21 cellular contexts compared by ENCODE assay signal in genomic region chr1:213192026-213192425, GRCh38.
DNase-seq lines count a peak whose midpoint lies in the region; ATAC-seq, FAIRE-seq and TF ChIP-seq lines count a peak whose summit lies in the region.
"Had no signal": no experiment of that assay in that cellular context is flagged by ENCODE, and none has a peak within 500 bp of the region (broad histone marks: within the 10 kb centered on the region; RNA-seq: fewer than 3 reads in every experiment).

No MANE protein-coding gene starts in this region.

- POLR2A ChIA-PET in SK-N-SH (lab: Yijun Ruan, JAX) (no interaction called here), HepG2 (lab: Yijun Ruan, JAX) (no interaction called here)

- DNase-seq in HCEC 1CT, result peak; percentile 34
- DNase-seq in SK-N-SH, result no peak
- peak; percentile 7 for DNase-seq in amniotic epithelial cell (ENCODE audit: low read depth)
- no peak for DNase-seq in HepG2 (ENCODE audit: low spot score)
- DNase-seq in BE2C, result no peak
- no peak for DNase-seq in stimulated activated CD4-positive, alpha-beta T cell treated with anti-CD3 and anti-CD28 coated beads, Interleukin-4, amount 100 ng/mL, for 4 hours
- DNase-seq: Caco-2; CD4-positive, CD25-positive, alpha-beta regulatory T cell; CD8-positive, alpha-beta T cell; DMS 273 treated with DMSO at 0.1 percent for 48 hours; DMS79; EL; GF-D8; GM23248; H7 had no signal

- H3K4me1 ChIP-seq in SK-N-SH (ENCODE audit: control insufficient read depth in 1 of 2, insufficient read depth in 2 of 2, low read depth in 1 of 2, low read length in 1 of 2), result no peaks in the 10 kb centered on the region
- H3K4me1 ChIP-seq in HepG2 (ENCODE audit: insufficient read depth, low read length), result peaks cover 10% of the 10 kb centered on the region
- H3K4me1 ChIP-seq in BE2C, result no peaks in the 10 kb centered on the region
- H3K4me1 ChIP-seq: BLaER1, Caco-2 had no signal

- H3K27ac ChIP-seq in SK-N-SH (ENCODE audit: low read depth in 2 of 2, low read length in 1 of 2) (no peak overlapping the region), HepG2 (ENCODE audit: extremely low read length, insufficient read depth, low read length) (no peak overlapping the region)
- H3K27ac ChIP-seq: BLaER1, C4-2B, GM23248 had no signal

- H3K36me3 ChIP-seq in SK-N-SH (replicated peaks in 1 of 2; ENCODE audit: control insufficient read depth in 1 of 2, insufficient read depth in 2 of 2, low read length in 1 of 2) (peaks cover 0 to 12% of the 10 kb centered on the region in 2 experiments), HepG2 (replicated peaks in 1 of 2; ENCODE audit: control insufficient read depth in 1 of 2, insufficient read depth in 2 of 2, low read length in 2 of 2) (no peaks in the 10 kb centered on the region), BE2C (no peaks in the 10 kb centered on the region)
- H3K36me3 ChIP-seq: BLaER1 had no signal

- BruUV-seq in HepG2 (replicated peaks; lab: Mats Ljungman, UMichigan), result no TSS peak

- H3F3A ChIP-seq in SK-N-SH (replicated peaks; ENCODE audit: insufficient read depth), result no peaks in the 10 kb centered on the region

- ATAC-seq in HG03432 (IDR thresholded peaks at IDR 0.05; ENCODE audit: unreplicated experiment), result no peak
- no peak for ATAC-seq in HepG2
- ATAC-seq: CD8-positive, alpha-beta T cell; HCT116 had no signal

- no peaks in the 10 kb centered on the region for H4K20me1 ChIP-seq in SK-N-SH (ENCODE audit: insufficient read depth)
- no peaks in the 10 kb centered on the region for H4K20me1 ChIP-seq in HepG2 (ENCODE audit: insufficient read depth, low read length)
- H4K20me1 ChIP-seq: BLaER1 had no signal

- H2AFZ ChIP-seq in SK-N-SH (ENCODE audit: low read depth) (no peak overlapping the region), HepG2 (ENCODE audit: low read length) (no peak overlapping the region)
- H2AFZ ChIP-seq: GM23248 had no signal

- no peak for FAIRE-seq in HepG2 (lab: Jason Lieb, UNC)
- FAIRE-seq: GM12891, H1 had no signal

- H3K4me2 ChIP-seq in SK-N-SH (no peak overlapping the region), HepG2 (ENCODE audit: low read depth, low read length) (no peak overlapping the region)
- H3K4me2 ChIP-seq: BLaER1 had no signal

- H3K27me3 ChIP-seq in SK-N-SH (ENCODE audit: insufficient read depth), result no peaks in the 10 kb centered on the region
- no peaks in the 10 kb centered on the region for H3K27me3 ChIP-seq in HepG2 (ENCODE audit: control insufficient read depth in 1 of 2, insufficient read depth in 2 of 2, low read length in 2 of 2)
- H3K27me3 ChIP-seq in BE2C, result no peaks in the 10 kb centered on the region
- H3K27me3 ChIP-seq: BLaER1 had no signal

- H3K9ac ChIP-seq in SK-N-SH, result no peak overlapping the region
- H3K9ac ChIP-seq in HepG2 (ENCODE audit: insufficient read depth, low read depth, low read length), result no peak overlapping the region
- H3K9ac ChIP-seq: BLaER1, GM23248 had no signal

- TF ChIP-seq POLR2A in HepG2 (IDR thresholded peaks at IDR 0.05; ENCODE audit: insufficient read depth in 1 of 2, low read depth in 2 of 2, low read length in 2 of 2), result no peak

- peaks cover 27% of the 10 kb centered on the region for H3K79me2 ChIP-seq in SK-N-SH (ENCODE audit: insufficient read depth)
- no peaks in the 10 kb centered on the region for H3K79me2 ChIP-seq in HepG2 (ENCODE audit: insufficient read depth, low read length)

- intact Hi-C loops in HepG2 (cut with micrococcal nuclease; ENCODE audit: unreplicated experiment), result no loop called here

- TF ChIP-seq CTCF in SK-N-SH (IDR thresholded peaks at IDR 0.05) (no peak), HepG2 (CRISPR knock-in tag; IDR thresholded peaks at IDR 0.05) (no peak), BE2C (IDR thresholded peaks at IDR 0.05; ENCODE audit: low read depth, low read length) (no peak)

- no peak overlapping the region for H3K4me3 ChIP-seq in SK-N-SH (ENCODE audit: low read depth in 2 of 2, low read length in 1 of 2)
- no peak overlapping the region for H3K4me3 ChIP-seq in HepG2 (replicated peaks in 1 of 3; ENCODE audit: insufficient read depth in 1 of 3, low read depth in 2 of 3, low read length in 3 of 3)
- no peak overlapping the region for H3K4me3 ChIP-seq in BE2C (ENCODE audit: low read depth, low read length)
- H3K4me3 ChIP-seq: BLaER1, GM23248 had no signal

- no peaks in the 10 kb centered on the region for H3K9me2 ChIP-seq in SK-N-SH

- TF ChIP-seq EP300 in SK-N-SH (IDR thresholded peaks at IDR 0.05; ENCODE audit: borderline replicate concordance in 1 of 2, low read depth in 1 of 2, low read length in 1 of 2), result no peak
- no peak for TF ChIP-seq EP300 in HepG2 (IDR thresholded peaks at IDR 0.05; ENCODE audit: low read depth in 2 of 2, low read length in 2 of 2)
- TF ChIP-seq EP300 in HepG2 (CRISPR knock-in tag; IDR thresholded peaks at IDR 0.05; ENCODE audit: borderline replicate concordance), result no peak

- TF ChIP-seq RAD21 in SK-N-SH (IDR thresholded peaks at IDR 0.05; ENCODE audit: low read length), result no peak
- TF ChIP-seq RAD21 in HepG2 (CRISPR knock-in tag; IDR thresholded peaks at IDR 0.05), result no peak

- H3K9me3 ChIP-seq in SK-N-SH, result 0 out of 2 replicates have a peak, but pooled peaks cover 6% of the 10 kb centered on the region
- no peaks in the 10 kb centered on the region; the same call in 1 of the 2 replicates for H3K9me3 ChIP-seq in HepG2 (ENCODE audit: low read length)
- H3K9me3 ChIP-seq in BE2C, result no peaks in the 10 kb centered on the region
- H3K9me3 ChIP-seq: Caco-2 had no signal

- WGBS in SK-N-SH (ENCODE audit: low lambda C conversion rate), result 75% methylated on average over 1 of the region's 1 CpG
- WGBS in HepG2 (ENCODE audit: low lambda C conversion rate), result 100% methylated on average over 1 of the region's 1 CpG

- in situ Hi-C loops in HepG2 (cut with HindIII; ENCODE audit: extremely low pct_ligation_motif_present, low pct_unique_long_range_greater_than_20kb), result no loop called here

- CTCF ChIA-PET in SK-N-SH (lab: Yijun Ruan, JAX) (no interaction called here), HepG2 (lab: Yijun Ruan, JAX; ENCODE audit: low intra/inter-chr PET ratio, low total read pairs) (no interaction called here)

TF ChIP-seq in SK-N-SH, 30 proteins besides CTCF, POLR2A, EP300 and RAD21:
- TF ChIP-seq JUND (IDR thresholded peaks at IDR 0.05) (no peak), PBX3 (IDR thresholded peaks at IDR 0.05) (peak; percentile 26; the same call in 1 of the 2 replicates), USF1 (IDR thresholded peaks at IDR 0.05; ENCODE audit: borderline replicate concordance, low read depth) (no peak)

TF ChIP-seq in HepG2, 621 proteins besides CTCF, POLR2A, EP300 and RAD21 (continues in another document):
- TF ChIP-seq ZNF549 (CRISPR knock-in tag; IDR thresholded peaks at IDR 0.05) (no peak), POLR2G (IDR thresholded peaks at IDR 0.05; ENCODE audit: low read depth, low read length) (no peak), ETV6 (CRISPR knock-in tag; conservative IDR thresholded peaks at IDR 0.05) (no peak), RNF219 (CRISPR knock-in tag; IDR thresholded peaks at IDR 0.05) (no peak), HMGXB4 (CRISPR knock-in tag; IDR thresholded peaks at IDR 0.05; ENCODE audit: borderline replicate concordance in 1 of 2, low read depth in 1 of 2) (no peak), MNT (IDR thresholded peaks at IDR 0.05) (no peak), DRAP1 (CRISPR knock-in tag; IDR thresholded peaks at IDR 0.05) (no peak), TAF15 (IDR thresholded peaks at IDR 0.05; ENCODE audit: low read depth, low read length, poor library complexity, severe bottlenecking) (no peak), ZNF138 (CRISPR knock-in tag; IDR thresholded peaks at IDR 0.05; ENCODE audit: low read depth) (no peak)

Comparison
In these comparisons a context has a peak if more than half of its experiments do, and no peak if none do; other contexts are left out.
1. DNase-seq: peak in HCEC 1CT (single experiment) and amniotic epithelial cell (single experiment); none in SK-N-SH (single experiment), HepG2 (single experiment), BE2C (single experiment) and stimulated activated CD4-positive, alpha-beta T cell treated with anti-CD3 and anti-CD28 coated beads, Interleukin-4, amount 100 ng/mL, for 4 hours (0 of 2).